8 cellular contexts compared by ENCODE assay signal in genomic region chr19:44914436-44915206, GRCh38. TPM values are rescaled to one million over a fixed set of nuclear protein-coding genes. Genes with fewer than 3 reads are reported as not detected.
DNase-seq lines count a peak whose midpoint lies in the region; ATAC-seq, FAIRE-seq and TF ChIP-seq lines count a peak whose summit lies in the region.
"Not testable (repeated sequence)": the region's sequence is repeated elsewhere in the genome, so short reads cannot be mapped to it uniquely, and the experiment has no call there.

Gene APOC1, plus strand, starts transcription at chr19:44914608. Its CDS starts 284 bp downstream, at chr19:44914892.

- not testable (repeated sequence) for H3K9me3 ChIP-seq in kidney (ENCODE audit: control insufficient read depth in 1 of 2, low read length in 2 of 2)

- not testable (repeated sequence) for H3K27ac ChIP-seq in kidney (ENCODE audit: low read depth in 2 of 2, low read length in 2 of 2)

- FAIRE-seq in kidney (lab: Jason Lieb, UNC) = not testable (repeated sequence)

- not testable (repeated sequence) for H3K36me3 ChIP-seq in kidney (ENCODE audit: control insufficient read depth in 1 of 2, insufficient read depth in 2 of 2, low read length in 2 of 2)

- in situ Hi-C loops in ACHN (cut with HindIII; ENCODE audit: low pct_ligation_motif_present, low pct_unique_long_range_greater_than_20kb, low sequenced_read_pairs) = not testable (repeated sequence)

- peak; percentile 81 for DNase-seq in ACHN
- DNase-seq in NCI-H446 (lab: John Stamatoyannopoulos, UW) = peak; percentile 81 to 91
- DNase-seq in activated CD4-positive, CD25-positive, alpha-beta regulatory T cell treated with anti-CD3 and anti-CD28 coated beads, Interleukin-2, amount 50 U/mL, for 72 hours = peak; percentile 75
- peak; percentile 93 for DNase-seq in cerebellar cortex (ENCODE audit: low spot score)
- DNase-seq in kidney = peak; percentile 89
- peak; percentile 62 to 70 for DNase-seq in stimulated activated CD4-positive, alpha-beta T cell treated with anti-CD3 and anti-CD28 coated beads, Interleukin-12 subunit alpha, Interleukin-12 subunit beta, amount 100 ng/mL, for 24 hours (ENCODE audit: low read depth in 2 of 2)

- not testable (repeated sequence) for H3K4me1 ChIP-seq in kidney (ENCODE audit: control insufficient read depth in 1 of 2, insufficient read depth in 1 of 2, low read depth in 1 of 2, low read length in 2 of 2)

- not testable (repeated sequence) for TF ChIP-seq CTCF in kidney (IDR thresholded peaks at IDR 0.05; ENCODE audit: borderline replicate concordance, extremely low read depth, insufficient read depth)

- peak within 1 kb of the TSS; percentile 69 to 71 for H3K4me3 ChIP-seq in kidney (ENCODE audit: low read length in 2 of 2)

- ATAC-seq in GM19035 (IDR thresholded peaks at IDR 0.05; ENCODE audit: unreplicated experiment) = peak; percentile 87
- ATAC-seq in HG03378 (IDR thresholded peaks at IDR 0.05; ENCODE audit: unreplicated experiment) = peak; percentile 82

- intact Hi-C loops in kidney (cut with DNase I) = not testable (repeated sequence)

- peak within 1 kb of the TSS; percentile 46 to 55 for H3K9ac ChIP-seq in kidney (ENCODE audit: low read length in 2 of 2)

RNA-seq across cellular contexts. Expression of gene APOC1, which starts in this region (rescaled TPM):
- total RNA-seq in kidney = 11.8 TPM
- 16.7 TPM for polyA plus RNA-seq in kidney (ENCODE audit: insufficient read depth, low read depth, low replicate concordance)
